In the genomic region with DNA sequence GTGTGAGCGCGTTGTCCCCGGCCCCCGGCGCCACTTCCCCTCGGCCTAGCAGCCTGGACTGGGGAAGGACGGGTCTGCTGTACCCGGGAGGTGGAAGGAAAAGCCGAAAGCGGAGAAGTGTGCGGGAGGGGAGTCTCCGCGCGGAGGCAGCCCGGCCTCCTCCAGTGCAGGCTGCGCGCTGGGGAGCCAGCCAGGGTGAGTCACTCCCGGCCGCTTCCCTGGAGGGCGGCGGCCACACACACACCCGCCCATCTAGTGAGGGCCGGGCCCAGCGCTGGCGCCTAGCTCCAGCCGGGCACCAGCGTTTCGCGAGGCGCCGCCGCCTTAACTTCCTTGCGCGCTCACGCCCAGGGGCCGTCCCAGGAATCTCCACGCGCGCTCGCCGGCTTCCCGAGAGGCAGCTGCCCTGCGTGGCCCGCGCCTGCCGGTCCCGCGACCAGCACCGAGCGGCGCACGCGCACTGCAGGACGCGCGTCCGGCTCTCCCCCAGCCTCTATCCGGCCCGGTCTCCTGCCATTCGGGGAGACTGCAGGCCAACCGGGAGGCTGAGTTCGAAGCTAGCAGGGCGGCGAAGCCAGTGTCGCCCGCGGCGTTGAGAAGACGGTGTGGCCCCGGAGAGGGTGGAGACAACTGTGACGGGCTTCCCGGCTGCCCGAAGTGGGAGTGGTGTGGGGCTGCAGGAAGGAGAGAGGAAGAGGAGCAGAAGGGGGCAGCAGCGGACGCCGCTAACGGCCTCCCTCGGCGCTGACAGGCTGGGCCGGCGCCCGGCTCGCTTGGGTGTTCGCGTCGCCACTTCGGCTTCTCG, we compare ENCODE assay signal across 1 cellular context.
TF ChIP-seq lines count a peak whose summit lies in the region.

A gene (plus strand): TSS at position 702 of the 805 bp plus-strand sequence. CDS start 36,716 bp downstream, outside the sequence.

TF ChIP-seq in A549, 52 proteins besides CTCF, POLR2A, EP300 and RAD21 (continued from another document):
- TF ChIP-seq, protein P1, sequence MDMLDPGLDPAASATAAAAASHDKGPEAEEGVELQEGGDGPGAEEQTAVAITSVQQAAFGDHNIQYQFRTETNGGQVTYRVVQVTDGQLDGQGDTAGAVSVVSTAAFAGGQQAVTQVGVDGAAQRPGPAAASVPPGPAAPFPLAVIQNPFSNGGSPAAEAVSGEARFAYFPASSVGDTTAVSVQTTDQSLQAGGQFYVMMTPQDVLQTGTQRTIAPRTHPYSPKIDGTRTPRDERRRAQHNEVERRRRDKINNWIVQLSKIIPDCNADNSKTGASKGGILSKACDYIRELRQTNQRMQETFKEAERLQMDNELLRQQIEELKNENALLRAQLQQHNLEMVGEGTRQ (IDR thresholded peaks at IDR 0.05): no peak
- TF ChIP-seq, protein P2, sequence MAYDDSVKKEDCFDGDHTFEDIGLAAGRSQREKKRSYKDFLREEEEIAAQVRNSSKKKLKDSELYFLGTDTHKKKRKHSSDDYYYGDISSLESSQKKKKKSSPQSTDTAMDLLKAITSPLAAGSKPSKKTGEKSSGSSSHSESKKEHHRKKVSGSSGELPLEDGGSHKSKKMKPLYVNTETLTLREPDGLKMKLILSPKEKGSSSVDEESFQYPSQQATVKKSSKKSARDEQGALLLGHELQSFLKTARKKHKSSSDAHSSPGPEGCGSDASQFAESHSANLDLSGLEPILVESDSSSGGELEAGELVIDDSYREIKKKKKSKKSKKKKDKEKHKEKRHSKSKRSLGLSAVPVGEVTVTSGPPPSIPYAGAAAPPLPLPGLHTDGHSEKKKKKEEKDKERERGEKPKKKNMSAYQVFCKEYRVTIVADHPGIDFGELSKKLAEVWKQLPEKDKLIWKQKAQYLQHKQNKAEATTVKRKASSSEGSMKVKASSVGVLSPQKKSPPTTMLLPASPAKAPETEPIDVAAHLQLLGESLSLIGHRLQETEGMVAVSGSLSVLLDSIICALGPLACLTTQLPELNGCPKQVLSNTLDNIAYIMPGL (CRISPR knock-in tag; IDR thresholded peaks at IDR 0.05; ENCODE audit: borderline replicate concordance): no peak; the same call in 1 of the 2 replicates
- TF ChIP-seq ESRRA (IDR thresholded peaks at IDR 0.05; ENCODE audit: borderline replicate concordance, low read length) (no peak), KDM1A (IDR thresholded peaks at IDR 0.05; ENCODE audit: low read depth) (no peak), HOXB5 (CRISPR knock-in tag; IDR thresholded peaks at IDR 0.05) (no peak), EHF (CRISPR knock-in tag; IDR thresholded peaks at IDR 0.05) (no peak), NR3C1 (IDR thresholded peaks at IDR 0.05) (no peak), RFX5 (IDR thresholded peaks at IDR 0.05) (no peak), TFCP2L1 (CRISPR knock-in tag; IDR thresholded peaks at IDR 0.05) (no peak), POLR2AphosphoS2 (conservative IDR thresholded peaks at IDR 0.05; ENCODE audit: low read length) (no peak), FOXS1 (CRISPR knock-in tag; IDR thresholded peaks at IDR 0.05) (no peak), ZSCAN20 (CRISPR knock-in tag; IDR thresholded peaks at IDR 0.05) (no peak), GATA3 (IDR thresholded peaks at IDR 0.05; ENCODE audit: borderline replicate concordance) (no peak), JUNB (IDR thresholded peaks at IDR 0.05) (no peak), ZFP36 (IDR thresholded peaks at IDR 0.05; ENCODE audit: borderline replicate concordance, partially characterized antibody) (no peak), EHMT2 (IDR thresholded peaks at IDR 0.05; ENCODE audit: low read depth) (no peak), MYC (IDR thresholded peaks at IDR 0.05; ENCODE audit: borderline replicate concordance, low read length) (no peak; the same call in 1 of the 2 replicates), MAZ (IDR thresholded peaks at IDR 0.05; ENCODE audit: borderline replicate concordance, low read depth, low read length) (no peak), SREBF2 (IDR thresholded peaks at IDR 0.05) (no peak), HDAC2 (IDR thresholded peaks at IDR 0.05) (no peak), TP53 (CRISPR knock-in tag; IDR thresholded peaks at IDR 0.05) (no peak), RNF2 (IDR thresholded peaks at IDR 0.05; ENCODE audit: borderline replicate concordance, low read depth) (peak; percentile 50; the same call in 1 of the 2 replicates), CHD2 (IDR thresholded peaks at IDR 0.05; ENCODE audit: low read length, partially characterized antibody) (no peak), FOSB (CRISPR knock-in tag; IDR thresholded peaks at IDR 0.05) (no peak), BHLHE40 (IDR thresholded peaks at IDR 0.05; ENCODE audit: low read depth, low read length) (no peak)
- TF ChIP-seq, protein P3, sequence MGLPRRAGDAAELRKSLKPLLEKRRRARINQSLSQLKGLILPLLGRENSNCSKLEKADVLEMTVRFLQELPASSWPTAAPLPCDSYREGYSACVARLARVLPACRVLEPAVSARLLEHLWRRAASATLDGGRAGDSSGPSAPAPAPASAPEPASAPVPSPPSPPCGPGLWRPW (IDR thresholded peaks at IDR 0.05): no peak
- TF ChIP-seq, protein P4, sequence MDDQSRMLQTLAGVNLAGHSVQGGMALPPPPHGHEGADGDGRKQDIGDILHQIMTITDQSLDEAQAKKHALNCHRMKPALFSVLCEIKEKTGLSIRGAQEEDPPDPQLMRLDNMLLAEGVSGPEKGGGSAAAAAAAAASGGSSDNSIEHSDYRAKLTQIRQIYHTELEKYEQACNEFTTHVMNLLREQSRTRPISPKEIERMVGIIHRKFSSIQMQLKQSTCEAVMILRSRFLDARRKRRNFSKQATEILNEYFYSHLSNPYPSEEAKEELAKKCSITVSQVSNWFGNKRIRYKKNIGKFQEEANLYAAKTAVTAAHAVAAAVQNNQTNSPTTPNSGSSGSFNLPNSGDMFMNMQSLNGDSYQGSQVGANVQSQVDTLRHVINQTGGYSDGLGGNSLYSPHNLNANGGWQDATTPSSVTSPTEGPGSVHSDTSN (IDR thresholded peaks at IDR 0.05): 0 out of 2 replicates have a peak, but pooled peaks have one; percentile 34
- TF ChIP-seq, protein P5, sequence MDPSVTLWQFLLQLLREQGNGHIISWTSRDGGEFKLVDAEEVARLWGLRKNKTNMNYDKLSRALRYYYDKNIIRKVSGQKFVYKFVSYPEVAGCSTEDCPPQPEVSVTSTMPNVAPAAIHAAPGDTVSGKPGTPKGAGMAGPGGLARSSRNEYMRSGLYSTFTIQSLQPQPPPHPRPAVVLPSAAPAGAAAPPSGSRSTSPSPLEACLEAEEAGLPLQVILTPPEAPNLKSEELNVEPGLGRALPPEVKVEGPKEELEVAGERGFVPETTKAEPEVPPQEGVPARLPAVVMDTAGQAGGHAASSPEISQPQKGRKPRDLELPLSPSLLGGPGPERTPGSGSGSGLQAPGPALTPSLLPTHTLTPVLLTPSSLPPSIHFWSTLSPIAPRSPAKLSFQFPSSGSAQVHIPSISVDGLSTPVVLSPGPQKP (IDR thresholded peaks at IDR 0.05; ENCODE audit: low read depth, low read length): no peak
- TF ChIP-seq, protein P6, sequence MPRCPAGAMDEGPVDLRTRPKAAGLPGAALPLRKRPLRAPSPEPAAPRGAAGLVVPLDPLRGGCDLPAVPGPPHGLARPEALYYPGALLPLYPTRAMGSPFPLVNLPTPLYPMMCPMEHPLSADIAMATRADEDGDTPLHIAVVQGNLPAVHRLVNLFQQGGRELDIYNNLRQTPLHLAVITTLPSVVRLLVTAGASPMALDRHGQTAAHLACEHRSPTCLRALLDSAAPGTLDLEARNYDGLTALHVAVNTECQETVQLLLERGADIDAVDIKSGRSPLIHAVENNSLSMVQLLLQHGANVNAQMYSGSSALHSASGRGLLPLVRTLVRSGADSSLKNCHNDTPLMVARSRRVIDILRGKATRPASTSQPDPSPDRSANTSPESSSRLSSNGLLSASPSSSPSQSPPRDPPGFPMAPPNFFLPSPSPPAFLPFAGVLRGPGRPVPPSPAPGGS (IDR thresholded peaks at IDR 0.05): peak; percentile 70; the same call in 1 of the 3 replicates
